24 cellular contexts compared by ENCODE assay signal in genomic region chr6:13495818-13496217, GRCh38. TPM values are rescaled to one million over a fixed set of nuclear protein-coding genes. Genes with fewer than 3 reads are reported as not detected.
DNase-seq lines count a peak whose midpoint lies in the region; ATAC-seq and TF ChIP-seq lines count a peak whose summit lies in the region.
"Had no signal": no experiment of that assay in that cellular context is flagged by ENCODE, and none has a peak within 500 bp of the region (broad histone marks: within the 10 kb centered on the region; RNA-seq: fewer than 3 reads in every experiment).

No MANE protein-coding gene starts in this region.

- H4K20me1 ChIP-seq in HCT116 (ENCODE audit: insufficient read depth), result no peaks in the 10 kb centered on the region
- H4K20me1 ChIP-seq: BLaER1 had no signal

- CTCF ChIA-PET in HCT116 (lab: Charles Lee), result interaction anchor here (1.4 kb wide), 1 partner anchor 8 kb away, joined by 3 read pairs; the partner anchor contains the start of gene GFOD1

- no peak overlapping the region for H3K9ac ChIP-seq in HCT116 (ENCODE audit: low read length)
- H3K9ac ChIP-seq: BLaER1, GM23248 had no signal

- BruUV-seq in HCT116 (replicated peaks; lab: Mats Ljungman, UMichigan), result no TSS peak

- H3K27me3 ChIP-seq in HCT116 (ENCODE audit: insufficient read depth, low read length), result no peaks in the 10 kb centered on the region
- H3K27me3 ChIP-seq in cardiac muscle cell, result no peaks in the 10 kb centered on the region
- no peaks in the 10 kb centered on the region for H3K27me3 ChIP-seq in gastrocnemius medialis
- H3K27me3 ChIP-seq: BLaER1 had no signal

- DNase-seq in HCT116 (ENCODE audit: low read depth, low spot score) (no peak), NCI-H69 (lab: John Stamatoyannopoulos, UW) (peak; percentile 11), cardiac muscle cell (ENCODE audit: low read depth in 1 of 2, low spot score in 1 of 2) (no peak), gastrocnemius medialis (no peak), OCI-M2 (lab: John Stamatoyannopoulos, UW; ENCODE audit: unreplicated experiment) (no peak), NCI-H2107 treated with DMSO at 0.1 percent for 48 hours (lab: John Stamatoyannopoulos, UW; ENCODE audit: unreplicated experiment) (no peak)
- DNase-seq in activated CD4-positive, alpha-beta T cell treated with anti-CD3 and anti-CD28 coated beads, Interleukin-2, amount 50 U/mL, for 4 hours, result no peak
- DNase-seq: ACHN; Calu3; CD8-positive, alpha-beta T cell; DMS153; GM23248; HCEC 1CT; NCI-H1092 treated with DMSO at 0.1 percent for 48 hours; NCI-H1436 treated with DMSO at 0.1 percent for 48 hours; NCI-H2029 treated with DMSO at 0.1 percent for 48 hours; NCI-H2171; NCI-H446; PC-9; T-helper 1 cell had no signal

- intact Hi-C loops in HCT116 (cut with micrococcal nuclease), result no loop called here
- intact Hi-C loops in gastrocnemius medialis (cut with DNase I; ENCODE audit: low total_unique reads), result no loop called here

- RAD21 ChIA-PET in HCT116 (lab: Charles Lee; ENCODE audit: low non-redundant PET in 1 of 2, low total read pairs in 2 of 2, uncharacterized antibody in 2 of 2, unreplicated experiment in 2 of 2), result no interaction called here

- H3K4me3 ChIP-seq in HCT116 (replicated peaks in 1 of 2; ENCODE audit: low read depth in 1 of 2, low read length in 2 of 2) (no peak overlapping the region), cardiac muscle cell (no peak overlapping the region), mesodermal cell (ENCODE audit: extremely low read depth, insufficient read depth, low read length, poor library complexity, severe bottlenecking) (no peak overlapping the region), gastrocnemius medialis (no peak overlapping the region)
- H3K4me3 ChIP-seq: BLaER1, GM23248, PC-9 had no signal

- WGBS in mesodermal cell (ENCODE audit: insufficient coverage in 2 of 2), 2 experiments, result 100% methylated on average over 1 of the region's 3 CpGs; no CpG with 5 or more reads in 1 of the 2 experiments

- TF ChIP-seq RAD21 in HCT116 (IDR thresholded peaks at IDR 0.05; ENCODE audit: low read depth), result no peak

- no peaks in the 10 kb centered on the region for H3K9me2 ChIP-seq in HCT116 (ENCODE audit: insufficient read depth)

- no peak for TF ChIP-seq POLR2A in HCT116 (IDR thresholded peaks at IDR 0.05; ENCODE audit: borderline replicate concordance, extremely low read depth, insufficient read depth, insufficient read length)
- TF ChIP-seq POLR2A in gastrocnemius medialis (IDR thresholded peaks at IDR 0.05), result no peak

- H2AFZ ChIP-seq in HCT116 (ENCODE audit: low read depth, low read length, poor library complexity, severe bottlenecking), result peak overlapping the region; percentile 77
- H2AFZ ChIP-seq: GM23248, PC-9 had no signal

- H3K79me2 ChIP-seq in HCT116 (ENCODE audit: insufficient read depth, low read length), result no peaks in the 10 kb centered on the region

- no peak for TF ChIP-seq CTCF in HCT116 (IDR thresholded peaks at IDR 0.05 in 2 of 3, conservative IDR thresholded peaks at IDR 0.05 in 1 of 3; ENCODE audit: borderline replicate concordance in 1 of 3, insufficient read depth in 1 of 3, low read depth in 2 of 3, low read length in 2 of 3)
- TF ChIP-seq CTCF in cardiac muscle cell (IDR thresholded peaks at IDR 0.05; ENCODE audit: low read depth, low read length), result no peak
- TF ChIP-seq CTCF in gastrocnemius medialis (IDR thresholded peaks at IDR 0.05 in 4 of 5, conservative IDR thresholded peaks at IDR 0.05 in 1 of 5), result no peak

- H3K4me2 ChIP-seq in HCT116 (ENCODE audit: low read length), result no peak overlapping the region
- H3K4me2 ChIP-seq: BLaER1, PC-9 had no signal

- POLR2A ChIA-PET in HCT116 (lab: Charles Lee), result no interaction called here

- H3K36me3 ChIP-seq in HCT116 (ENCODE audit: control insufficient read depth in 1 of 2, insufficient read depth in 2 of 2, low read length in 2 of 2) (no peaks in the 10 kb centered on the region), cardiac muscle cell (no peaks in the 10 kb centered on the region), mesodermal cell (ENCODE audit: control insufficient read depth, insufficient read depth, low read length) (no peaks in the 10 kb centered on the region), gastrocnemius medialis (no peaks in the 10 kb centered on the region)
- H3K36me3 ChIP-seq: BLaER1 had no signal

- in situ Hi-C loops in gastrocnemius medialis (cut with MboI; ENCODE audit: low sequenced_read_pairs in 4 of 4), result no loop called here

- H3K27ac ChIP-seq in HCT116 (ENCODE audit: low read depth, low read length) (no peak overlapping the region), cardiac muscle cell (peak overlapping the region; percentile 15), mesodermal cell (ENCODE audit: low read depth, low read length, severe bottlenecking) (peak overlapping the region; percentile 83), gastrocnemius medialis (peak overlapping the region in 2 of 4 donors; percentile 3 to 55)
- H3K27ac ChIP-seq: BLaER1, GM23248, PC-9, RWPE1 had no signal

- H3K4me1 ChIP-seq in HCT116 (ENCODE audit: control insufficient read depth in 1 of 2, insufficient read depth in 2 of 2, low read length in 2 of 2), result peaks cover 3 to 5% of the 10 kb centered on the region in 2 experiments; a peak in 3 of 4 replicates
- peaks cover 19% of the 10 kb centered on the region for H3K4me1 ChIP-seq in cardiac muscle cell (ENCODE audit: low read depth)
- H3K4me1 ChIP-seq in mesodermal cell (ENCODE audit: control insufficient read depth, insufficient read depth, low read length, poor library complexity, severe bottlenecking), result peaks cover 17% of the 10 kb centered on the region
- peaks cover 0 to 18% of the 10 kb centered on the region in 2 donors for H3K4me1 ChIP-seq in gastrocnemius medialis
- H3K4me1 ChIP-seq: BLaER1 had no signal

- no peak for ATAC-seq in HCT116
- no peak for ATAC-seq in gastrocnemius medialis
- ATAC-seq: CD8-positive, alpha-beta T cell had no signal

- H3K9me3 ChIP-seq in HCT116 (ENCODE audit: control insufficient read depth in 1 of 2, insufficient read depth in 1 of 2, low read depth in 1 of 2, low read length in 2 of 2), result no peaks in the 10 kb centered on the region
- H3K9me3 ChIP-seq in cardiac muscle cell (ENCODE audit: low read depth), result no peaks in the 10 kb centered on the region
- no peaks in the 10 kb centered on the region for H3K9me3 ChIP-seq in mesodermal cell (ENCODE audit: control insufficient read depth, low read length)
- H3K9me3 ChIP-seq in gastrocnemius medialis, result no peaks in the 10 kb centered on the region
- H3K9me3 ChIP-seq: BLaER1 had no signal

TF ChIP-seq in HCT116, 20 proteins besides CTCF, POLR2A, EP300 and RAD21:
- TF ChIP-seq SP1 (IDR thresholded peaks at IDR 0.05; ENCODE audit: low read depth), result no peak
- TF ChIP-seq ZFX (IDR thresholded peaks at IDR 0.05), result no peak
- no peak for TF ChIP-seq TCF7L2 (IDR thresholded peaks at IDR 0.05; ENCODE audit: borderline replicate concordance, extremely low read depth, insufficient read depth, insufficient read length)
- no peak for TF ChIP-seq EGR1 (IDR thresholded peaks at IDR 0.05; ENCODE audit: low read depth)
- no peak for TF ChIP-seq EZH2phosphoT487 (IDR thresholded peaks at IDR 0.05; ENCODE audit: borderline replicate concordance)
- no peak for TF ChIP-seq REST (IDR thresholded peaks at IDR 0.05; ENCODE audit: low read depth)
- no peak for TF ChIP-seq CBX3 (IDR thresholded peaks at IDR 0.05; ENCODE audit: low read depth)
- TF ChIP-seq SIN3A (IDR thresholded peaks at IDR 0.05; ENCODE audit: low read depth), result no peak
- TF ChIP-seq JUND (IDR thresholded peaks at IDR 0.05), result no peak

RNA-seq across cellular contexts. Expression of gene GFOD1, which starts 8.4 kb away (rescaled TPM):
- total RNA-seq in HCT116 (2021; ENCODE audit: unreplicated experiment) (3.8 TPM), cardiac muscle cell (16.2 and 27.4 TPM in 2 replicates), gastrocnemius medialis (10 to 100 TPM in 3 of 4 donors, 1 to 10 TPM in 1; 9.0 to 31.8 (median 16.9) TPM)
- 1.6 and 2.2 TPM in 2 replicates for polyA plus RNA-seq in HCT116 (2012)
- polyA plus RNA-seq in cardiac muscle cell, result 22.7 and 30.5 TPM in 2 replicates
- polyA plus RNA-seq in mesodermal cell (2013, experiment 1 of 2), result 11.5 TPM
- 12.4 TPM for polyA plus RNA-seq in mesodermal cell (2013, experiment 2 of 2)
- total RNA-seq: G401 had no signal
